In genomic region chr17:77729587-77729986, GRCh38 we compare ENCODE assay signal across 16 cellular contexts.
DNase-seq lines count a peak whose midpoint lies in the region; ATAC-seq and TF ChIP-seq lines count a peak whose summit lies in the region.
"Had no signal": no experiment of that assay in that cellular context is flagged by ENCODE, and none has a peak within 500 bp of the region (broad histone marks: within the 10 kb centered on the region; RNA-seq: fewer than 3 reads in every experiment).

No MANE protein-coding gene starts in this region.

- H3K23ac ChIP-seq in H9 (ENCODE audit: insufficient read length, low read depth, low read length): no peak overlapping the region

- no peak overlapping the region for H2BK12ac ChIP-seq in H9 (ENCODE audit: insufficient read length, low read depth, low read length)

- H3K4me2 ChIP-seq in H9 (ENCODE audit: insufficient read depth, insufficient read length, low read length): no peak overlapping the region

- H3K27me3 Mint-ChIP-seq in H9 (ENCODE audit: low read depth): peaks cover 58% of the 10 kb centered on the region
- peaks cover 37% of the 10 kb centered on the region for H3K27me3 Mint-ChIP-seq in activated CD8-positive, alpha-beta memory T cell treated with anti-CD3 and anti-CD28 coated beads, Interleukin-2, amount 10 ng/mL, durations not matched to agents 7 days and 5 days
- peaks cover 6% of the 10 kb centered on the region for H3K27me3 Mint-ChIP-seq in glutamatergic neuron (ENCODE audit: unreplicated experiment)

- peaks cover 31 to 37% of the 10 kb centered on the region in 2 experiments for H3K9me3 Mint-ChIP-seq in H9
- H3K9me3 Mint-ChIP-seq in activated CD8-positive, alpha-beta memory T cell treated with anti-CD3 and anti-CD28 coated beads, Interleukin-2, amount 10 ng/mL, durations not matched to agents 7 days and 5 days (ENCODE audit: low read depth): peaks cover 6% of the 10 kb centered on the region
- peaks cover 14% of the 10 kb centered on the region for H3K9me3 Mint-ChIP-seq in glutamatergic neuron (ENCODE audit: unreplicated experiment)

- no peaks in the 10 kb centered on the region for H3K79me1 ChIP-seq in H9 (ENCODE audit: insufficient read depth, low read depth, low read length, poor library complexity, severe bottlenecking)

- peaks cover 11 to 22% (median 21%) of the 10 kb centered on the region in 3 experiments; a peak in 6 of 7 replicates for H3K36me3 Mint-ChIP-seq in H9 (ENCODE audit: insufficient read depth in 1 of 3, low read depth in 3 of 3)
- H3K36me3 Mint-ChIP-seq in activated CD8-positive, alpha-beta memory T cell treated with anti-CD3 and anti-CD28 coated beads, Interleukin-2, amount 10 ng/mL, durations not matched to agents 7 days and 5 days: peaks cover 6% of the 10 kb centered on the region
- H3K36me3 Mint-ChIP-seq in glutamatergic neuron (ENCODE audit: unreplicated experiment): peaks cover 24% of the 10 kb centered on the region

- H4K20me1 ChIP-seq in H9 (ENCODE audit: control insufficient read depth, insufficient read depth, insufficient read length): no peaks in the 10 kb centered on the region

- H2BK120ac ChIP-seq in H9 (ENCODE audit: low read depth, low read length, poor library complexity, severe bottlenecking): no peak overlapping the region

- H3K4me1 Mint-ChIP-seq in H9 (peaks cover 12 to 23% of the 10 kb centered on the region in 2 experiments), glutamatergic neuron (ENCODE audit: low read depth, unreplicated experiment) (peaks cover 27% of the 10 kb centered on the region)
- peaks cover 4% of the 10 kb centered on the region for H3K4me1 Mint-ChIP-seq in activated CD8-positive, alpha-beta memory T cell treated with anti-CD3 and anti-CD28 coated beads, Interleukin-2, amount 10 ng/mL, durations not matched to agents 7 days and 5 days

- no peak overlapping the region for H3K4ac ChIP-seq in H9 (ENCODE audit: low read depth, low read length)

- H3K23me2 ChIP-seq in H9 (ENCODE audit: insufficient read length, low read depth, low read length, poor library complexity, severe bottlenecking): no peaks in the 10 kb centered on the region

- no CpG with 5 or more reads among the region's 4 CpGs for WGBS in H9 (ENCODE audit: extremely low coverage, insufficient read length, low lambda C conversion rate)

- H3K9me3 ChIP-seq in H9 (ENCODE audit: control insufficient read depth, low read depth, low read length): no peaks in the 10 kb centered on the region
- H3K9me3 ChIP-seq: Peyer's patch had no signal

- H2AK5ac ChIP-seq in H9 (ENCODE audit: insufficient read length, low read length): no peak overlapping the region

- H2BK20ac ChIP-seq in H9 (ENCODE audit: low read depth, low read length, poor library complexity, severe bottlenecking): no peak overlapping the region

- H4K8ac ChIP-seq in H9 (replicated peaks; ENCODE audit: insufficient read length, low read depth, low read length): no peak overlapping the region

- H3K27ac Mint-ChIP-seq in H9 (no peak overlapping the region), glutamatergic neuron (ENCODE audit: unreplicated experiment) (peak overlapping the region; percentile 59)
- H3K27ac Mint-ChIP-seq in activated CD8-positive, alpha-beta memory T cell treated with anti-CD3 and anti-CD28 coated beads, Interleukin-2, amount 10 ng/mL, durations not matched to agents 7 days and 5 days: no peak overlapping the region
- H3K27ac Mint-ChIP-seq: B cell; CD4-positive, alpha-beta T cell had no signal

- H3K4me3 Mint-ChIP-seq in H9: no peak overlapping the region
- H3K4me3 Mint-ChIP-seq in activated CD8-positive, alpha-beta memory T cell treated with anti-CD3 and anti-CD28 coated beads, Interleukin-2, amount 10 ng/mL, durations not matched to agents 7 days and 5 days: no peak overlapping the region
- H3K4me3 Mint-ChIP-seq in glutamatergic neuron (ENCODE audit: unreplicated experiment): no peak overlapping the region
- H3K4me3 Mint-ChIP-seq: B cell; CD4-positive, alpha-beta T cell had no signal

- H3K4me1 ChIP-seq in H9 (ENCODE audit: insufficient read depth, low read length): no peaks in the 10 kb centered on the region

- H4K5ac ChIP-seq in H9 (ENCODE audit: insufficient read length, low read depth, low read length): no peak overlapping the region

- no peak overlapping the region for H2BK5ac ChIP-seq in H9 (ENCODE audit: insufficient read length, low read length)

- no peak overlapping the region for H3K56ac ChIP-seq in H9 (ENCODE audit: insufficient read length, low read depth, low read length)

- H2BK15ac ChIP-seq in H9 (ENCODE audit: low read depth, low read length): no peak overlapping the region

- no peak for ATAC-seq in activated CD8-positive, alpha-beta memory T cell treated with anti-CD3 and anti-CD28 coated beads, Interleukin-2, amount 10 ng/mL, durations not matched to agents 7 days and 5 days
- ATAC-seq in GM21447 (IDR thresholded peaks at IDR 0.05; ENCODE audit: unreplicated experiment): no peak

- no peaks in the 10 kb centered on the region; the same call in 1 of the 2 replicates for H3K27me3 ChIP-seq in H9 (ENCODE audit: insufficient read depth, low read length)
- H3K27me3 ChIP-seq: Peyer's patch had no signal

- DNase-seq in D341Med (ENCODE audit: low spot score) (peak; percentile 3), H9 (peak; percentile 12), glutamatergic neuron (no peak), NCI-H774 (lab: John Stamatoyannopoulos, UW) (no peak), iPS-NIHi11 (ENCODE audit: low spot score) (no peak)
- peak; percentile 21 for DNase-seq in activated CD8-positive, alpha-beta memory T cell treated with anti-CD3 and anti-CD28 coated beads, Interleukin-2, amount 10 ng/mL, durations not matched to agents 7 days and 5 days
- DNase-seq: CD4-positive, alpha-beta T cell; DMS53; KBM-7; NCI-H1436; NCI-H2081 treated with DMSO at 0.1 percent for 48 hours; NCI-H510A treated with DMSO at 0.1 percent for 48 hours; SHP77 treated with DMSO at 0.1 percent for 48 hours had no signal

- no peak overlapping the region for H2AFZ ChIP-seq in H9 (ENCODE audit: low read length)

- CTCF ChIA-PET in activated CD8-positive, alpha-beta memory T cell treated with anti-CD3 and anti-CD28 coated beads, Interleukin-2, amount 10 ng/mL, durations not matched to agents 7 days and 5 days (lab: Charles Lee): interaction anchor here (0.5 to 0.7 kb wide), 2 partner anchors 19 to 277 kb away, joined by 3 read pairs; no protein-coding TSS in a partner anchor

- no peak overlapping the region for H3K9ac ChIP-seq in H9 (ENCODE audit: extremely low read depth, insufficient read length, low read length)

- H3K27ac ChIP-seq in H9 (ENCODE audit: insufficient read length, low read depth, low read length): no peak overlapping the region
- H3K27ac ChIP-seq: Peyer's patch had no signal

- H3K79me2 ChIP-seq in H9 (ENCODE audit: insufficient read depth, low read length): no peaks in the 10 kb centered on the region

- no peak overlapping the region for H4K91ac ChIP-seq in H9 (ENCODE audit: insufficient read length, low read depth, low read length)

- H3T11ph ChIP-seq in H9 (ENCODE audit: low read length): no peak overlapping the region

- TF ChIP-seq CTCF in H9 (conservative IDR thresholded peaks at IDR 0.05) (no peak), glutamatergic neuron (IDR thresholded peaks at IDR 0.05; ENCODE audit: partially characterized antibody, unreplicated experiment) (no peak)

- no peak overlapping the region for H3K18ac ChIP-seq in H9 (ENCODE audit: insufficient read length, low read depth, low read length)

- H3K14ac ChIP-seq in H9 (ENCODE audit: insufficient read depth, low read length): no peak overlapping the region

Comparison
In these comparisons a context has a peak if more than half of its experiments do, and no peak if none do; other contexts are left out.
1. DNase-seq: peak in D341Med (single experiment), H9 (single experiment) and activated CD8-positive, alpha-beta memory T cell treated with anti-CD3 and anti-CD28 coated beads, Interleukin-2, amount 10 ng/mL, durations not matched to agents 7 days and 5 days (single experiment); none in glutamatergic neuron (single experiment), NCI-H774 (single experiment) and iPS-NIHi11 (single experiment).